In the genomic region with DNA sequence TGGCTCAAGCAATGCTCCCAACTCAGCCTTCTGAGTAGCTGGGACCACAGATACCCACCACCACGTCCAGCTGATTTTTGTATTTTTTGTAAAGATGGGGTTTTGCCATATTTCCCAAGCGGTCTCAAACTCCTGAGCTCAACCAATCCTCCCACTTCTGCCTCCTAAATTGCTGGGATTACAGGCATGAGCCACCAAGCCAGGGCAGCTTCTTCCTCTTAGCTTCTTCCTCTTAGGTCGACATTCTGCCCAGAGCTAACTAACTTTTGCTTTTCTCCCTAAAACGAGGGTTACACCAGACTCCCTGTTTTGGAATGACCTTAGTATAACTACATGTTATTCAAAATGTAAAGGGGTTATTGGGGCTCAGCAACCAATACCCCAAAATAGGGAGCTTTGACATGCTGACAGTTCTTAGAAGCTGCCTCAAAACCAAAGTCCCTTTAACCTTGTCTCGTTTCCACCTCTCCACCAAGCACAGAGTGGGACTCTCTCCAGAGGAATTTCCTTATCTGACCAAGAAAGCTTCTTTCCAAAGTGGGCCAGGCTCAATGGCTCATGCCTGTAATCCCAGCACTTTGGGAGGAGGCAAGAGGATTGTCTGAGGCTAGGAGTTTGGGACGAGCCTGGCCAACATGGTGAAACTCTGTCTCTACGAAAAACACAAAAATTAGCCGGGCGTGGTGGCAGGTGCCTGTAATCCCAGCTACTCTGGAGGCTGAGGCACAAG, we compare ENCODE assay signal across 18 cellular contexts. TPM values are rescaled to one million over a fixed set of nuclear protein-coding genes. Genes with fewer than 3 reads are reported as not detected.
A peak's percentile ranks its signal among the peaks of the same experiment; 100 is the strongest.
DNase-seq lines count a peak whose midpoint lies in the region; ATAC-seq, FAIRE-seq and TF ChIP-seq lines count a peak whose summit lies in the region.
"Had no signal": no experiment of that assay in that cellular context is flagged by ENCODE, and none has a peak within 500 bp of the region (broad histone marks: within the 10 kb centered on the region; RNA-seq: fewer than 3 reads in every experiment).

No MANE protein-coding gene starts in this region.

- peak; percentile 12 for ATAC-seq in K562
- no peak for ATAC-seq in activated T-cell treated with anti-CD3 and anti-CD28 coated beads, Interleukin-2, amount 50 U/mL, for 72 hours (replicated peaks in 1 of 2)
- no peak for ATAC-seq in HG02884 (IDR thresholded peaks at IDR 0.05; ENCODE audit: unreplicated experiment)

- H3K9ac ChIP-seq in K562 (ENCODE audit: insufficient read depth in 1 of 2, low read depth in 2 of 2, low read length in 2 of 2) = peak overlapping the region in 1 of 2 experiments; percentile 3; a peak in 2 of 4 replicates
- H3K9ac ChIP-seq: KMS-11 had no signal

- TF ChIP-seq EP300 in K562 (IDR thresholded peaks at IDR 0.05; ENCODE audit: low read length) = no peak

- POLR2A ChIA-PET in K562 (lab: Yijun Ruan, JAX) = interaction anchor here (0.7 to 1.8 kb wide), 7 partner anchors 9 to 81 kb away, joined by 3 to 9 read pairs (median 3); no protein-coding TSS in a partner anchor

- H3K36me3 Mint-ChIP-seq in CD14-positive monocyte (peaks cover 33 to 42% of the 10 kb centered on the region in 2 donors), HFFc6 (ENCODE audit: low read depth) (peaks cover 58% of the 10 kb centered on the region), nephron (ENCODE audit: low read depth) (peaks cover 15% of the 10 kb centered on the region)
- peaks cover 0 to 15% of the 10 kb centered on the region in 2 donors for H3K36me3 Mint-ChIP-seq in activated T-cell treated with anti-CD3 and anti-CD28 coated beads, Interleukin-2, amount 50 U/mL, for 72 hours (ENCODE audit: insufficient read depth in 2 of 2)

- H3K27ac Mint-ChIP-seq in CD14-positive monocyte = peak overlapping the region; percentile 53 to 88 (median 84)
- peak overlapping the region; percentile 60 for H3K27ac Mint-ChIP-seq in HFFc6
- H3K27ac Mint-ChIP-seq in nephron = peak overlapping the region; percentile 22 to 54 (median 34)
- H3K27ac Mint-ChIP-seq in activated T-cell treated with anti-CD3 and anti-CD28 coated beads, Interleukin-2, amount 50 U/mL, for 72 hours = no peak overlapping the region
- H3K27ac Mint-ChIP-seq: activated naive CD4-positive, alpha-beta T cell treated with anti-CD3 and anti-CD28 coated beads for 36 hours had no signal

- H3K4me3 ChIP-seq in K562 (no peak overlapping the region), dorsolateral prefrontal cortex (no peak overlapping the region)
- H3K4me3 ChIP-seq: stomach had no signal

- H3K4me1 Mint-ChIP-seq in CD14-positive monocyte (peaks cover 52% of the 10 kb centered on the region), HFFc6 (ENCODE audit: low read depth) (peaks cover 66% of the 10 kb centered on the region), nephron (peaks cover 22% of the 10 kb centered on the region)
- H3K4me1 Mint-ChIP-seq in activated T-cell treated with anti-CD3 and anti-CD28 coated beads, Interleukin-2, amount 50 U/mL, for 72 hours (ENCODE audit: low read depth) = peaks cover 25% of the 10 kb centered on the region

- no peaks in the 10 kb centered on the region for H3K27me3 Mint-ChIP-seq in CD14-positive monocyte (ENCODE audit: low read depth in 3 of 3)
- no peaks in the 10 kb centered on the region for H3K27me3 Mint-ChIP-seq in HFFc6 (ENCODE audit: insufficient read depth)
- H3K27me3 Mint-ChIP-seq in nephron (ENCODE audit: low read depth) = no peaks in the 10 kb centered on the region
- H3K27me3 Mint-ChIP-seq in activated T-cell treated with anti-CD3 and anti-CD28 coated beads, Interleukin-2, amount 50 U/mL, for 72 hours (ENCODE audit: low read depth) = no peaks in the 10 kb centered on the region

- H3K27me3 ChIP-seq in K562 (ENCODE audit: control insufficient read depth in 2 of 2, insufficient read depth in 2 of 2, low read length in 2 of 2) = no peaks in the 10 kb centered on the region
- H3K27me3 ChIP-seq in dorsolateral prefrontal cortex = no peaks in the 10 kb centered on the region
- H3K27me3 ChIP-seq: stomach had no signal

- H3K9me3 Mint-ChIP-seq in CD14-positive monocyte (peaks cover 0 to 4% (median 0%) of the 10 kb centered on the region in 7 donors), HFFc6 (no peaks in the 10 kb centered on the region), nephron (no peaks in the 10 kb centered on the region)
- no peaks in the 10 kb centered on the region for H3K9me3 Mint-ChIP-seq in activated T-cell treated with anti-CD3 and anti-CD28 coated beads, Interleukin-2, amount 50 U/mL, for 72 hours
- H3K9me3 Mint-ChIP-seq: activated naive CD4-positive, alpha-beta T cell treated with anti-CD3 and anti-CD28 coated beads for 36 hours had no signal

- no peak for DNase-seq in CD14-positive monocyte (ENCODE audit: low spot score)
- no peak for DNase-seq in HFFc6
- no peak for DNase-seq in K562 (ENCODE audit: extremely low read depth in 1 of 4, low spot score in 3 of 4)
- no peak for DNase-seq in NCI-H2171 treated with DMSO at 0.1 percent for 48 hours (lab: John Stamatoyannopoulos, UW)
- DNase-seq in activated T-cell treated with anti-CD3 and anti-CD28 coated beads, Interleukin-2, amount 50 U/mL, for 72 hours = no peak
- DNase-seq in dorsolateral prefrontal cortex = no peak
- DNase-seq: activated CD4-positive, alpha-beta T cell treated with anti-CD3 and anti-CD28 coated beads, Interleukin-2, amount 50 U/mL, for 1 hour; activated naive CD4-positive, alpha-beta T cell treated with anti-CD3 and anti-CD28 coated beads for 36 hours; foreskin melanocyte; HCEC 1CT; NCI-H1105 treated with DMSO at 0.1 percent for 48 hours; stimulated activated CD4-positive, alpha-beta T cell treated with anti-CD3 and anti-CD28 coated beads, Interleukin-1b, Interleukin-23, amount 100 ng/mL, for 48 hours; stomach had no signal

- H4K20me1 ChIP-seq in K562 (replicated peaks; ENCODE audit: control insufficient read depth, insufficient read depth, low read length) = no peaks in the 10 kb centered on the region

- H3K9me3 ChIP-seq in K562 (replicated peaks; ENCODE audit: control insufficient read depth, insufficient read depth, low read depth, low read length) = no peaks in the 10 kb centered on the region
- H3K9me3 ChIP-seq: stomach had no signal

- in situ Hi-C loops in K562 (cut with MboI) = no loop called here

- H3K9me1 ChIP-seq in K562 (ENCODE audit: control insufficient read depth, insufficient read depth, low read length) = no peaks in the 10 kb centered on the region

- no peak for FAIRE-seq in K562 (lab: Jason Lieb, UNC)

- CTCF ChIA-PET in K562 (lab: Yijun Ruan, JAX; ENCODE audit: low intra/inter-chr PET ratio) = no interaction called here

- no peak for TF ChIP-seq CTCF in CD14-positive monocyte (IDR thresholded peaks at IDR 0.05)
- no peak for TF ChIP-seq CTCF in HFFc6 (IDR thresholded peaks at IDR 0.05)
- TF ChIP-seq CTCF in K562 (IDR thresholded peaks at IDR 0.05 in 2 of 3, conservative IDR thresholded peaks at IDR 0.05 in 1 of 3; ENCODE audit: insufficient read depth in 2 of 3, low read depth in 1 of 3, low read length in 3 of 3) = no peak
- TF ChIP-seq CTCF in nephron (IDR thresholded peaks at IDR 0.05; ENCODE audit: unreplicated experiment in 3 of 3) = no peak
- TF ChIP-seq CTCF in dorsolateral prefrontal cortex (IDR thresholded peaks at IDR 0.05 in 54 of 56, conservative IDR thresholded peaks at IDR 0.05 in 2 of 56; ENCODE audit: low read depth in 1 of 56, partially characterized antibody in 56 of 56) = no peak

- H3K4me2 ChIP-seq in K562 (ENCODE audit: insufficient read depth, low read length) = peak overlapping the region; percentile 21
- H3K4me2 ChIP-seq: KMS-11 had no signal

- H3K79me2 ChIP-seq in K562 (ENCODE audit: control insufficient read depth, insufficient read depth, low read length) = peaks cover 65% of the 10 kb centered on the region

- WGBS in K562 (ENCODE audit: insufficient coverage, low coverage, missing lambda C conversion rate) = 30% methylated on average over 9 of the region's 9 CpGs

- H2AFZ ChIP-seq in K562 (ENCODE audit: low read depth, low read length) = 0 out of 2 replicates have a peak overlapping the region, but pooled peaks have one; percentile 11

- no peak for TF ChIP-seq RAD21 in K562 (CRISPR knock-in tag; conservative IDR thresholded peaks at IDR 0.05 in 1 of 2, IDR thresholded peaks at IDR 0.05 in 1 of 2)

- peaks cover 47% of the 10 kb centered on the region for H3K36me3 ChIP-seq in K562 (ENCODE audit: control insufficient read depth, insufficient read depth, low read length)

- TF ChIP-seq POLR2A in K562 (conservative IDR thresholded peaks at IDR 0.05) = no peak

- intact Hi-C loops in CD14-positive monocyte (cut with micrococcal nuclease) = no loop called here
- intact Hi-C loops in K562 (cut with micrococcal nuclease) = no loop called here
- intact Hi-C loops in dorsolateral prefrontal cortex (cut with DNase I) = no loop called here

- BruUV-seq in K562 (replicated peaks; lab: Mats Ljungman, UMichigan) = no TSS peak

- H3K27ac ChIP-seq in K562 (ENCODE audit: extremely low read depth, low read depth, low read length) (peak overlapping the region; percentile 54; the same call in 2 of the 3 replicates), dorsolateral prefrontal cortex (peak overlapping the region in 1 of 59 donors; percentile 7)
- H3K27ac ChIP-seq: KMS-11, stomach had no signal

- peaks cover 8 to 34% of the 10 kb centered on the region in 2 experiments; a peak in 4 of 5 replicates for H3K4me1 ChIP-seq in K562 (replicated peaks in 1 of 2; ENCODE audit: control insufficient read depth in 2 of 2, insufficient read depth in 2 of 2, low read length in 2 of 2)

- H3K4me3 Mint-ChIP-seq in CD14-positive monocyte = peak overlapping the region in 1 of 2 donors; percentile 41
- no peak overlapping the region for H3K4me3 Mint-ChIP-seq in HFFc6
- H3K4me3 Mint-ChIP-seq in nephron = no peak overlapping the region
- H3K4me3 Mint-ChIP-seq in activated T-cell treated with anti-CD3 and anti-CD28 coated beads, Interleukin-2, amount 50 U/mL, for 72 hours = no peak overlapping the region
- H3K4me3 Mint-ChIP-seq: activated naive CD4-positive, alpha-beta T cell treated with anti-CD3 and anti-CD28 coated beads for 36 hours had no signal

RNA-seq across cellular contexts. Expression of a gene that starts 7.0 kb away (rescaled TPM):
- 10 to 100 TPM; 12.9 to 17.7 TPM for polyA plus RNA-seq in CD14-positive monocyte
- total RNA-seq in HFFc6 (2021; fragmentation: NEBNext Ultra II Directional; extraction: Animal tissue kit (Norgen Biotek cat#: 25700)) = 10 to 100 TPM; 31.4 to 41.5 (median 34.4) TPM
- 28.8 and 72.9 TPM in 2 replicates for total RNA-seq in K562 (2011; cell fraction: chromatin; rRNA removed; ENCODE audit: low replicate concordance)
- 14.5 and 17.2 TPM in 2 replicates for total RNA-seq in K562 (2011; cell fraction: nucleolus; rRNA removed)
- total RNA-seq in K562 (2011; cell fraction: nucleoplasm; rRNA removed) = 34.7 and 36.3 TPM in 2 replicates
- total RNA-seq in K562 (2014; rRNA removed) = 12.9 and 16.8 TPM in 2 replicates
- 28.1 and 28.8 TPM in 2 replicates for total RNA-seq in K562 (2014; rRNA removed; fragmentation: Illumina TruSeq; extraction: Trizol)
- 19.8 and 21.1 TPM in 2 replicates for total RNA-seq in K562 (2015; rRNA removed; fragmentation: Illumina TruSeq; extraction: Trizol)
- 15.8 and 19.2 TPM in 2 replicates for total RNA-seq in K562 (2021)
- polyA plus RNA-seq in K562 (2011; rRNA removed) = 16.1 and 20.5 TPM in 2 replicates
- polyA plus RNA-seq in K562 (2011; cell fraction: cytosol; rRNA removed) = 5.3 and 9.0 TPM in 2 replicates
- polyA plus RNA-seq in K562 (2011; cell fraction: nucleus; rRNA removed) = 12.9 and 13.3 TPM in 2 replicates
- polyA plus RNA-seq in K562 (2012) = 11.2 and 11.4 TPM in 2 replicates
- 15.3 and 16.9 TPM in 2 replicates for polyA plus RNA-seq in K562 (2014; fragmentation: Illumina TruSeq; extraction: Trizol)
- polyA plus RNA-seq in K562 (2014; fragmentation: Nextera tagmentation; extraction: Ambion mirVana) = 10 to 100 TPM; 12.2 to 14.2 TPM
- polyA plus RNA-seq in K562 (2014; rRNA removed) = 12.9 and 13.5 TPM in 2 replicates
- 37.9 and 48.5 TPM in 2 replicates for polyA minus RNA-seq in K562 (2011; rRNA and poly(A)+ RNA removed)
- 8.6 and 9.4 TPM in 2 replicates for polyA minus RNA-seq in K562 (2011; cell fraction: cytosol; rRNA and poly(A)+ RNA removed)
- 12.9 and 21.7 TPM in 2 replicates for polyA minus RNA-seq in K562 (2011; cell fraction: nucleus; rRNA and poly(A)+ RNA removed)
- 10 to 100 TPM; 18.7 to 22.2 TPM for total RNA-seq in activated T-cell treated with anti-CD3 and anti-CD28 coated beads, Interleukin-2, amount 50 U/mL, for 72 hours
- total RNA-seq in dorsolateral prefrontal cortex = 10 to 100 TPM; 12.8 to 35.8 (median 20.1) TPM

RNA-seq across cellular contexts. Expression of a gene that starts 7.4 kb away (rescaled TPM):
- polyA plus RNA-seq in CD14-positive monocyte = 10 to 100 TPM; 23.0 to 26.2 TPM
- 10 to 100 TPM; 45.3 to 58.1 (median 52.7) TPM for total RNA-seq in HFFc6 (2021; fragmentation: NEBNext Ultra II Directional; extraction: Animal tissue kit (Norgen Biotek cat#: 25700))
- 94.2 and 220 TPM in 2 replicates for total RNA-seq in K562 (2011; cell fraction: chromatin; rRNA removed; ENCODE audit: low replicate concordance)
- 55.9 and 60.4 TPM in 2 replicates for total RNA-seq in K562 (2011; cell fraction: nucleolus; rRNA removed)
- 92.5 and 135 TPM in 2 replicates for total RNA-seq in K562 (2011; cell fraction: nucleoplasm; rRNA removed)
- total RNA-seq in K562 (2014; rRNA removed) = 60.2 and 63.9 TPM in 2 replicates
- total RNA-seq in K562 (2014; rRNA removed; fragmentation: Illumina TruSeq; extraction: Trizol) = 101 and 104 TPM in 2 replicates
- total RNA-seq in K562 (2015; rRNA removed; fragmentation: Illumina TruSeq; extraction: Trizol) = 104 and 114 TPM in 2 replicates
- 63.8 and 67.2 TPM in 2 replicates for total RNA-seq in K562 (2021)
- 45.4 and 56.9 TPM in 2 replicates for polyA plus RNA-seq in K562 (2011; rRNA removed)
- polyA plus RNA-seq in K562 (2011; cell fraction: cytosol; rRNA removed) = 24.1 and 31.5 TPM in 2 replicates
- 42.8 and 46.1 TPM in 2 replicates for polyA plus RNA-seq in K562 (2011; cell fraction: nucleus; rRNA removed)
- polyA plus RNA-seq in K562 (2012) = 44.7 and 45.2 TPM in 2 replicates
- 80.7 and 98.6 TPM in 2 replicates for polyA plus RNA-seq in K562 (2014; fragmentation: Illumina TruSeq; extraction: Trizol)
- polyA plus RNA-seq in K562 (2014; fragmentation: Nextera tagmentation; extraction: Ambion mirVana) = 100 to 1,000 TPM in 1 of 2 experiments, 10 to 100 TPM in 1; 92.1 to 126 TPM
- polyA plus RNA-seq in K562 (2014; rRNA removed) = 72.1 and 79.5 TPM in 2 replicates
- polyA minus RNA-seq in K562 (2011; rRNA and poly(A)+ RNA removed) = 80.7 and 89.1 TPM in 2 replicates
- polyA minus RNA-seq in K562 (2011; cell fraction: cytosol; rRNA and poly(A)+ RNA removed) = 27.6 and 30.5 TPM in 2 replicates
- 56.7 and 91.1 TPM in 2 replicates for polyA minus RNA-seq in K562 (2011; cell fraction: nucleus; rRNA and poly(A)+ RNA removed)
- total RNA-seq in activated T-cell treated with anti-CD3 and anti-CD28 coated beads, Interleukin-2, amount 50 U/mL, for 72 hours = 10 to 100 TPM; 43.5 to 47.4 TPM
- total RNA-seq in dorsolateral prefrontal cortex = 10 to 100 TPM; 30.5 to 68.1 (median 49.7) TPM

RNA-seq across cellular contexts. Expression of a gene that starts 48.9 kb away (rescaled TPM):
- polyA plus RNA-seq in CD14-positive monocyte = not detected
- total RNA-seq in HFFc6 (2021; fragmentation: NEBNext Ultra II Directional; extraction: Animal tissue kit (Norgen Biotek cat#: 25700)) = under 1 TPM in 2 of 6 experiments, not detected in 4; 0.50 to 0.55 TPM
- total RNA-seq in K562 (2011; cell fraction: chromatin; rRNA removed; ENCODE audit: low replicate concordance) = not detected in 2 replicates
- total RNA-seq in K562 (2011; cell fraction: nucleolus; rRNA removed) = not detected in 2 replicates
- total RNA-seq in K562 (2011; cell fraction: nucleoplasm; rRNA removed) = not detected in 2 replicates
- not detected in 2 replicates for total RNA-seq in K562 (2014; rRNA removed)
- not detected in 2 replicates for total RNA-seq in K562 (2014; rRNA removed; fragmentation: Illumina TruSeq; extraction: Trizol)
- total RNA-seq in K562 (2015; rRNA removed; fragmentation: Illumina TruSeq; extraction: Trizol) = not detected in 2 replicates
- total RNA-seq in K562 (2021) = 6.3 and 6.7 TPM in 2 replicates
- polyA plus RNA-seq in K562 (2011; rRNA removed) = not detected in 2 replicates
- polyA plus RNA-seq in K562 (2011; cell fraction: cytosol; rRNA removed) = not detected in 2 replicates
- polyA plus RNA-seq in K562 (2011; cell fraction: nucleus; rRNA removed) = not detected in 2 replicates
- not detected in 2 replicates for polyA plus RNA-seq in K562 (2012)
- not detected in 2 replicates for polyA plus RNA-seq in K562 (2014; fragmentation: Illumina TruSeq; extraction: Trizol)
- polyA plus RNA-seq in K562 (2014; fragmentation: Nextera tagmentation; extraction: Ambion mirVana) = not detected
- not detected in 2 replicates for polyA plus RNA-seq in K562 (2014; rRNA removed)
- not detected in 2 replicates for polyA minus RNA-seq in K562 (2011; rRNA and poly(A)+ RNA removed)
- polyA minus RNA-seq in K562 (2011; cell fraction: cytosol; rRNA and poly(A)+ RNA removed) = not detected in 2 replicates
- not detected in 2 replicates for polyA minus RNA-seq in K562 (2011; cell fraction: nucleus; rRNA and poly(A)+ RNA removed)
- not detected for total RNA-seq in activated T-cell treated with anti-CD3 and anti-CD28 coated beads, Interleukin-2, amount 50 U/mL, for 72 hours
- total RNA-seq in dorsolateral prefrontal cortex = 10 to 100 TPM in 2 of 120 experiments, 1 to 10 TPM in 4, under 1 TPM in 1, not detected in 113; 0.79 to 24.7 (median 1.3) TPM
- total RNA-seq: activated naive CD4-positive, alpha-beta T cell treated with anti-CD3 and anti-CD28 coated beads for 36 hours; osteoblast; RPMI7951 had no signal
